In genomic region chr9:112884721-112885120, GRCh38 we compare ENCODE assay signal across 21 cellular contexts. TPM values are rescaled to one million over a fixed set of nuclear protein-coding genes. Genes with fewer than 3 reads are reported as not detected.
A peak's percentile ranks its signal among the peaks of the same experiment; 100 is the strongest.
DNase-seq lines count a peak whose midpoint lies in the region; ATAC-seq, FAIRE-seq and TF ChIP-seq lines count a peak whose summit lies in the region.
"Had no signal": no experiment of that assay in that cellular context is flagged by ENCODE, and none has a peak within 500 bp of the region (broad histone marks: within the 10 kb centered on the region; RNA-seq: fewer than 3 reads in every experiment).

No MANE protein-coding gene starts in this region.

- CTCF ChIA-PET in mammary epithelial cell (lab: Charles Lee; ENCODE audit: low non-redundant PET), result no interaction called here
- CTCF ChIA-PET in MCF 10A (lab: Yijun Ruan, JAX), result interaction anchor here (0.9 kb wide), 1 partner anchor 18 kb away, joined by 3 read pairs; no protein-coding TSS in a partner anchor
- CTCF ChIA-PET in WTC11 (lab: Charles Lee), result interaction anchor here (0.7 to 2.3 kb wide), 5 partner anchors 18 to 174 kb away, joined by 3 to 13 read pairs (median 4); no protein-coding TSS in a partner anchor

- no peak overlapping the region for H2BK120ac ChIP-seq in mesenchymal stem cell (ENCODE audit: low read depth, low read length)

- H3K79me2 ChIP-seq in mammary epithelial cell (ENCODE audit: insufficient read depth, low read length), result no peaks in the 10 kb centered on the region

- H3K27ac ChIP-seq in mammary epithelial cell (ENCODE audit: insufficient read depth, low read depth, low read length) (no peak overlapping the region), coronary artery (no peak overlapping the region), mesenchymal stem cell (ENCODE audit: low read length, poor library complexity, severe bottlenecking) (peak overlapping the region; percentile 25)

- dilution Hi-C loops in mammary epithelial cell (cut with HindIII; ENCODE audit: low sequenced_read_pairs), result no loop called here

- H2AK5ac ChIP-seq in mesenchymal stem cell (ENCODE audit: low read length, severe bottlenecking), result no peak overlapping the region

- TF ChIP-seq CTCF in mammary epithelial cell (conservative IDR thresholded peaks at IDR 0.05 in 1 of 2, IDR thresholded peaks at IDR 0.05 in 1 of 2; ENCODE audit: extremely low read depth in 1 of 2, insufficient read depth in 1 of 2, low read depth in 1 of 2, low read length in 2 of 2) (no peak), MCF 10A (IDR thresholded peaks at IDR 0.05; ENCODE audit: unreplicated experiment) (no peak), coronary artery (IDR thresholded peaks at IDR 0.05) (no peak), WTC11 (IDR thresholded peaks at IDR 0.05) (no peak)

- no peak overlapping the region for H2AFZ ChIP-seq in mammary epithelial cell (ENCODE audit: low read depth, low read length)
- H2AFZ ChIP-seq in mesenchymal stem cell (ENCODE audit: low read depth, low read length), result no peak overlapping the region

- H3K36me3 ChIP-seq in mammary epithelial cell (ENCODE audit: insufficient read depth, low read length) (no peaks in the 10 kb centered on the region), mesenchymal stem cell (ENCODE audit: control insufficient read depth in 1 of 2, insufficient read depth in 2 of 2, low read depth in 1 of 2, low read length in 2 of 2) (peaks cover 0 to 9% of the 10 kb centered on the region in 2 experiments)

- no peak overlapping the region for H3K14ac ChIP-seq in mesenchymal stem cell (ENCODE audit: low read length in 2 of 2)

- peaks cover 19% of the 10 kb centered on the region for H3K4me1 Mint-ChIP-seq in MCF 10A (ENCODE audit: insufficient read depth, unreplicated experiment)
- peaks cover 9% of the 10 kb centered on the region for H3K4me1 Mint-ChIP-seq in WTC11

- H3K27me3 ChIP-seq in mammary epithelial cell (ENCODE audit: insufficient read depth, low read length) (no peaks in the 10 kb centered on the region), mesenchymal stem cell (ENCODE audit: control insufficient read depth in 1 of 2, insufficient read depth in 1 of 2, low read length in 2 of 2) (peaks cover 7 to 8% of the 10 kb centered on the region in 2 experiments)

- H3K18ac ChIP-seq in mesenchymal stem cell (ENCODE audit: low read depth in 1 of 2, low read length in 2 of 2), result no peak overlapping the region

- WGBS in mammary epithelial cell (ENCODE audit: low coverage, missing lambda C conversion rate), result 64% methylated on average over 5 of the region's 5 CpGs
- WGBS in mesenchymal stem cell, result 97% methylated on average over 5 of the region's 5 CpGs

- POLR2A ChIA-PET in MCF 10A (lab: Yijun Ruan, JAX) (no interaction called here), WTC11 (lab: Charles Lee) (no interaction called here)

- peaks cover 4% of the 10 kb centered on the region for H3K9me3 ChIP-seq in mammary epithelial cell (replicated peaks; ENCODE audit: insufficient read depth, low read length)
- no peaks in the 10 kb centered on the region for H3K9me3 ChIP-seq in mesenchymal stem cell (ENCODE audit: control insufficient read depth, low read length)

- DNase-seq in mammary epithelial cell, result peak; percentile 35
- DNase-seq in MCF 10A (ENCODE audit: unreplicated experiment), result no peak
- peak; percentile 28 for DNase-seq in coronary artery (ENCODE audit: low spot score)
- DNase-seq in mesenchymal stem cell, result no peak
- no peak for DNase-seq in HTR-8/SVneo (ENCODE audit: insufficient read length, low spot score)
- no peak for DNase-seq in WTC11 (ENCODE audit: low spot score)
- no peak for DNase-seq in epidermal melanocyte (ENCODE audit: insufficient read length, low spot score)
- DNase-seq in stimulated activated CD8-positive, alpha-beta memory T cell treated with anti-CD3 and anti-CD28 coated beads, Interleukin-4, amount 100 ng/mL, for 48 hours, result no peak
- DNase-seq: 8988T; Calu3; CD4-positive, alpha-beta memory T cell; DMS53; GOT3; KG1; NCI-H1092; NCI-H146; NCI-H2081; NCI-H510A; NCI-H774 had no signal

- H3K4me1 ChIP-seq in mammary epithelial cell (ENCODE audit: insufficient read depth, low read length) (peaks cover 25% of the 10 kb centered on the region), mesenchymal stem cell (ENCODE audit: control insufficient read depth, insufficient read depth, low read depth, low read length) (peaks cover 8% of the 10 kb centered on the region)

- H3K27me3 Mint-ChIP-seq in MCF 10A (ENCODE audit: insufficient read depth, unreplicated experiment), result no peaks in the 10 kb centered on the region
- peaks cover 7% of the 10 kb centered on the region for H3K27me3 Mint-ChIP-seq in WTC11 (ENCODE audit: low read depth)

- no peak overlapping the region for H4K8ac ChIP-seq in mesenchymal stem cell (ENCODE audit: low read length)

- peak overlapping the region; percentile 46 for H3K4me2 ChIP-seq in mammary epithelial cell (ENCODE audit: insufficient read depth, low read depth, low read length)
- H3K4me2 ChIP-seq in mesenchymal stem cell (ENCODE audit: low read length, poor library complexity, severe bottlenecking), result no peak overlapping the region

- H3K27ac Mint-ChIP-seq in MCF 10A (ENCODE audit: low read depth, unreplicated experiment), result no peak overlapping the region
- no peak overlapping the region for H3K27ac Mint-ChIP-seq in WTC11
- H3K27ac Mint-ChIP-seq: CD4-positive, alpha-beta memory T cell had no signal

- H3K79me1 ChIP-seq in mesenchymal stem cell (replicated peaks; ENCODE audit: low read length, poor library complexity, severe bottlenecking), result no peaks in the 10 kb centered on the region

- FAIRE-seq in HTR-8/SVneo (lab: Jason Lieb, UNC), result no peak
- FAIRE-seq: HepG2 had no signal

- in situ Hi-C loops in mammary epithelial cell (cut with MboI; ENCODE audit: low sequenced_read_pairs in 2 of 2), result no loop called here

- H3K36me3 Mint-ChIP-seq in MCF 10A (ENCODE audit: insufficient read depth, unreplicated experiment) (no peaks in the 10 kb centered on the region), WTC11 (0 out of 2 replicates have a peak, but pooled peaks cover 2% of the 10 kb centered on the region)

- H3K9me3 Mint-ChIP-seq in MCF 10A (ENCODE audit: unreplicated experiment) (peaks cover 7% of the 10 kb centered on the region), WTC11 (no peaks in the 10 kb centered on the region)
- H3K9me3 Mint-ChIP-seq: CD4-positive, alpha-beta memory T cell had no signal

- H3K4me3 Mint-ChIP-seq in MCF 10A (ENCODE audit: unreplicated experiment) (no peak overlapping the region), WTC11 (no peak overlapping the region)
- H3K4me3 Mint-ChIP-seq: CD4-positive, alpha-beta memory T cell had no signal

- no peak overlapping the region for H3K23ac ChIP-seq in mesenchymal stem cell (ENCODE audit: low read length in 2 of 2)

- no peak overlapping the region for H2BK5ac ChIP-seq in mesenchymal stem cell (ENCODE audit: low read depth, low read length, poor library complexity, severe bottlenecking)

- no peak overlapping the region for H4K91ac ChIP-seq in mesenchymal stem cell (ENCODE audit: low read length)

- no TSS peak for BruUV-seq in mammary epithelial cell (replicated peaks; lab: Mats Ljungman, UMichigan)
- no TSS peak for BruUV-seq in MCF 10A (replicated peaks; lab: Mats Ljungman, UMichigan)

- no peak overlapping the region for H3K4ac ChIP-seq in mesenchymal stem cell (ENCODE audit: low read depth in 1 of 2, low read length in 2 of 2)

- H2BK15ac ChIP-seq in mesenchymal stem cell (ENCODE audit: low read depth, poor library complexity, severe bottlenecking), result no peak overlapping the region

- H2BK12ac ChIP-seq in mesenchymal stem cell (ENCODE audit: low read length in 2 of 2), result no peak overlapping the region

- ATAC-seq in WTC11, result no peak
- ATAC-seq: HepG2 had no signal

- H3K4me3 ChIP-seq in mammary epithelial cell (replicated peaks in 1 of 3; ENCODE audit: insufficient read depth in 1 of 3, low read depth in 2 of 3, low read length in 3 of 3) (no peak overlapping the region), coronary artery (no peak overlapping the region), mesenchymal stem cell (ENCODE audit: insufficient read depth in 1 of 2, low read depth in 1 of 2, low read length in 2 of 2) (no peak overlapping the region)

- intact Hi-C loops in mammary epithelial cell (cut with micrococcal nuclease), result no loop called here
- intact Hi-C loops in MCF 10A (cut with micrococcal nuclease), result no loop called here

- H4K20me1 ChIP-seq in mammary epithelial cell (ENCODE audit: insufficient read depth, low read length), result no peaks in the 10 kb centered on the region

- H3K9ac ChIP-seq in mammary epithelial cell (ENCODE audit: insufficient read depth, low read length), result no peak overlapping the region
- no peak overlapping the region for H3K9ac ChIP-seq in mesenchymal stem cell (ENCODE audit: low read length)

TF ChIP-seq in WTC11, 78 proteins besides CTCF, POLR2A, EP300 and RAD21 (continues in another document):
- TF ChIP-seq MXD4 (CRISPR knock-in tag; IDR thresholded peaks at IDR 0.05; ENCODE audit: borderline replicate concordance), result no peak
- no peak for TF ChIP-seq GABPB1 (CRISPR knock-in tag; IDR thresholded peaks at IDR 0.05)
- TF ChIP-seq ATF2 (CRISPR knock-in tag; IDR thresholded peaks at IDR 0.05; ENCODE audit: borderline replicate concordance, low read depth), result no peak

RNA-seq across cellular contexts. Expression of gene SLC46A2, which starts 6.0 kb away (rescaled TPM):
- total RNA-seq in mammary epithelial cell (not detected), MCF 10A (2022) (not detected in 2 replicates), WTC11 (2021) (0.07 TPM in 1 of 3 replicates, not detected in the others)
- not detected for polyA plus RNA-seq in mammary epithelial cell
- polyA minus RNA-seq in mammary epithelial cell, result not detected
- not detected for polyA plus RNA-seq in mesenchymal stem cell (2013, experiment 1 of 2)
- polyA plus RNA-seq in mesenchymal stem cell (2013, experiment 2 of 2), result not detected
- total RNA-seq: Calu3; CD4-positive, alpha-beta memory T cell; HepG2 had no signal
- polyA plus RNA-seq: BJ; CD4-positive, alpha-beta memory T cell; HepG2 had no signal

Comparison
In these comparisons a context has a peak if more than half of its experiments do, and no peak if none do; other contexts are left out.
1. DNase-seq: peak in mammary epithelial cell (single experiment) and coronary artery (single experiment); none in MCF 10A (single experiment), mesenchymal stem cell (single experiment), HTR-8/SVneo (single experiment), WTC11 (single experiment), epidermal melanocyte (single experiment) and stimulated activated CD8-positive, alpha-beta memory T cell treated with anti-CD3 and anti-CD28 coated beads, Interleukin-4, amount 100 ng/mL, for 48 hours (single experiment).